ENCODE assay signal across 32 cellular contexts in genomic region chr3:115228266-115228665, GRCh38.
"Had no signal": no experiment of that assay in that cellular context is flagged by ENCODE, and none has a peak within 500 bp of the region (broad histone marks: within the 10 kb centered on the region; RNA-seq: fewer than 3 reads in every experiment).

No MANE protein-coding gene starts in this region.

- H3K4me1 Mint-ChIP-seq: activated naive CD8-positive, alpha-beta T cell treated with anti-CD3 and anti-CD28 coated beads, Interleukin-2, amount 10 ng/mL, durations not matched to agents 7 days and 5 days; naive B cell; nephron progenitor cell; stimulated activated naive B cell treated with anti-CD40 and anti-IgM and Interleukin-4, amounts not matched to agents 10 μg/mL and 1 μg/mL and 100 μg/mL, for 72 hours; T-cell had no signal

- H3K9me3 ChIP-seq: ascending aorta, heart right ventricle, mucosa of descending colon, pancreas, prostate gland, sigmoid colon, stomach, thyroid gland, upper lobe of left lung had no signal

- H3K27ac Mint-ChIP-seq: activated naive CD8-positive, alpha-beta T cell treated with anti-CD3 and anti-CD28 coated beads, Interleukin-2, amount 10 ng/mL, durations not matched to agents 7 days and 5 days; activated T-cell treated with anti-CD3 and anti-CD28 coated beads, Interleukin-2, amount 50 U/mL, for 72 hours; naive B cell; nephron progenitor cell; stimulated activated naive B cell treated with anti-CD40 and anti-IgM and Interleukin-4, amounts not matched to agents 10 μg/mL and 1 μg/mL and 100 μg/mL, for 72 hours; T-cell had no signal

- DNase-seq: activated CD4-positive, alpha-beta T cell treated with anti-CD3 and anti-CD28 coated beads for 4 hours; activated CD4-positive, alpha-beta T cell treated with anti-CD3 and anti-CD28 coated beads, Interleukin-2, amount 50 U/mL, for 4 hours; activated CD4-positive, CD25-positive, alpha-beta regulatory T cell; activated effector memory CD4-positive, alpha-beta T cell treated with Interleukin-2 at 50 U/mL for 16 hours; activated naive CD4-positive, alpha-beta T cell treated with Interleukin-2 at 50 U/mL for 16 hours; activated naive CD8-positive, alpha-beta T cell treated with anti-CD3 and anti-CD28 coated beads, Interleukin-2, amount 10 ng/mL, durations not matched to agents 7 days and 5 days; activated T-cell treated with anti-CD3 and anti-CD28 coated beads for 4 hours; activated T-cell treated with anti-CD3 and anti-CD28 coated beads, Interleukin-2, amount 50 U/mL, for 72 hours; caudate nucleus; foreskin keratinocyte; heart right ventricle; kidney glomerular epithelial cell; mucosa of descending colon; naive B cell; nephron progenitor cell; pancreas; retina; sigmoid colon; stimulated activated CD4-positive, alpha-beta T cell treated with anti-CD3 and anti-CD28 coated beads, Interleukin-1b, Interleukin-23, amount 100 ng/mL, for 48 hours; stimulated activated CD4-positive, alpha-beta T cell treated with anti-CD3 and anti-CD28 coated beads, Interleukin-4, amount 100 ng/mL, for 4 hours; stimulated activated CD8-positive, alpha-beta memory T cell treated with anti-CD3 and anti-CD28 coated beads, Interleukin-4, amount 100 ng/mL, for 48 hours; stimulated activated naive B cell treated with anti-CD40 and anti-IgM and Interleukin-4, amounts not matched to agents 10 μg/mL and 1 μg/mL and 100 μg/mL, for 72 hours; stomach; T-cell; thyroid gland; upper lobe of left lung had no signal

- H3K27ac ChIP-seq: ascending aorta, foreskin keratinocyte, heart right ventricle, pancreas, prostate gland, sigmoid colon, stomach, thyroid gland, upper lobe of left lung had no signal

- H3K4me3 Mint-ChIP-seq: activated naive CD8-positive, alpha-beta T cell treated with anti-CD3 and anti-CD28 coated beads, Interleukin-2, amount 10 ng/mL, durations not matched to agents 7 days and 5 days; activated T-cell treated with anti-CD3 and anti-CD28 coated beads, Interleukin-2, amount 50 U/mL, for 72 hours; naive B cell; nephron progenitor cell; stimulated activated naive B cell treated with anti-CD40 and anti-IgM and Interleukin-4, amounts not matched to agents 10 μg/mL and 1 μg/mL and 100 μg/mL, for 72 hours; T-cell had no signal

- H3K4me2 ChIP-seq: smooth muscle cell had no signal

- H3K36me3 ChIP-seq: ascending aorta, heart right ventricle, pancreas, prostate gland, sigmoid colon, stomach, thyroid gland, upper lobe of left lung had no signal

- H3K4me1 ChIP-seq: ascending aorta, foreskin keratinocyte, pancreas, prostate gland, sigmoid colon, stomach, thyroid gland, upper lobe of left lung had no signal

- H3K4me3 ChIP-seq: ascending aorta, heart right ventricle, lung, mucosa of descending colon, pancreas, prostate gland, sigmoid colon, smooth muscle cell, stomach, thyroid gland, upper lobe of left lung had no signal

- H3K9me3 Mint-ChIP-seq: activated naive CD8-positive, alpha-beta T cell treated with anti-CD3 and anti-CD28 coated beads, Interleukin-2, amount 10 ng/mL, durations not matched to agents 7 days and 5 days; activated T-cell treated with anti-CD3 and anti-CD28 coated beads, Interleukin-2, amount 50 U/mL, for 72 hours; nephron progenitor cell; T-cell had no signal

- H3K36me3 Mint-ChIP-seq: activated naive CD8-positive, alpha-beta T cell treated with anti-CD3 and anti-CD28 coated beads, Interleukin-2, amount 10 ng/mL, durations not matched to agents 7 days and 5 days; naive B cell; stimulated activated naive B cell treated with anti-CD40 and anti-IgM and Interleukin-4, amounts not matched to agents 10 μg/mL and 1 μg/mL and 100 μg/mL, for 72 hours; T-cell had no signal

- H3K27me3 ChIP-seq: ascending aorta, foreskin keratinocyte, heart right ventricle, pancreas, sigmoid colon, stomach, thyroid gland, upper lobe of left lung had no signal

- FAIRE-seq: pancreas had no signal

- ATAC-seq: activated T-cell treated with anti-CD3 and anti-CD28 coated beads, Interleukin-2, amount 50 U/mL, for 72 hours; esophagus mucosa; foreskin keratinocyte; heart right ventricle; left lobe of liver; mucosa of descending colon; pancreas; stimulated activated naive B cell treated with anti-CD40 and anti-IgM and Interleukin-4, amounts not matched to agents 10 μg/mL and 1 μg/mL and 100 μg/mL, for 72 hours; T-cell had no signal
